In genomic region chr9:36029765-36030528, GRCh38 we compare ENCODE assay signal across 1 cellular context.
TF ChIP-seq lines count a peak whose summit lies in the region.

No MANE protein-coding gene starts in this region.

TF ChIP-seq in WTC11, 78 proteins besides CTCF, POLR2A, EP300 and RAD21 (continued from another document):
- TF ChIP-seq PRDM15 (CRISPR knock-in tag; IDR thresholded peaks at IDR 0.05) (no peak), FOXP1 (CRISPR knock-in tag; IDR thresholded peaks at IDR 0.05; ENCODE audit: borderline replicate concordance) (no peak)
